9 cellular contexts compared by ENCODE assay signal in genomic region chr5:4868140-4868735, GRCh38.
A peak's percentile ranks its signal among the peaks of the same experiment; 100 is the strongest.
DNase-seq lines count a peak whose midpoint lies in the region; ATAC-seq and TF ChIP-seq lines count a peak whose summit lies in the region.
"Had no signal": no experiment of that assay in that cellular context is flagged by ENCODE, and none has a peak within 500 bp of the region (broad histone marks: within the 10 kb centered on the region; RNA-seq: fewer than 3 reads in every experiment).

No MANE protein-coding gene starts in this region.

- H3K36me3 Mint-ChIP-seq in neural crest cell (ENCODE audit: low read depth) = peaks cover 3% of the 10 kb centered on the region

- no peak for TF ChIP-seq POLR2A in uterus (IDR thresholded peaks at IDR 0.05)

- H3K4me1 ChIP-seq in uterus = no peaks in the 10 kb centered on the region

- H3K27ac Mint-ChIP-seq in neural crest cell (ENCODE audit: unreplicated experiment) = no peak overlapping the region
- H3K27ac Mint-ChIP-seq: activated B cell treated with CpG ODN at 0.5 μM for 24 hours had no signal

- no peaks in the 10 kb centered on the region for H3K27me3 ChIP-seq in uterus

- intact Hi-C loops in uterus (cut with DNase I; ENCODE audit: low total_unique reads) = no loop called here

- ATAC-seq in GM18868 (IDR thresholded peaks at IDR 0.05; ENCODE audit: unreplicated experiment) = peak; percentile 91
- ATAC-seq in GM21576 (IDR thresholded peaks at IDR 0.05; ENCODE audit: unreplicated experiment) = no peak

- H3K4me3 Mint-ChIP-seq in neural crest cell = no peak overlapping the region
- H3K4me3 Mint-ChIP-seq: activated B cell treated with CpG ODN at 0.5 μM for 24 hours had no signal

- no peaks in the 10 kb centered on the region for H3K36me3 ChIP-seq in uterus

- DNase-seq in Caki2 (ENCODE audit: low read depth) = peak; percentile 46
- peak; percentile 31 for DNase-seq in LHCN-M2 (ENCODE audit: low read depth)
- peak; percentile 59 for DNase-seq in SW480 (ENCODE audit: low spot score)
- DNase-seq in epithelial cell of esophagus (ENCODE audit: low read depth) = peak; percentile 29
- DNase-seq in neural crest cell (ENCODE audit: low read depth, low spot score) = peak; percentile 80
- peak in 1 of 2 donors; percentile 34 for DNase-seq in uterus
- DNase-seq: activated B cell treated with CpG ODN at 0.5 μM for 24 hours had no signal

- no peak overlapping the region for H3K27ac ChIP-seq in uterus

- TF ChIP-seq CTCF in epithelial cell of esophagus (IDR thresholded peaks at IDR 0.05; ENCODE audit: insufficient read depth, low read depth, low read length, missing control alignments) = peak; percentile 62
- peak; percentile 92 for TF ChIP-seq CTCF in neural crest cell (conservative IDR thresholded peaks at IDR 0.05)
- TF ChIP-seq CTCF in uterus (IDR thresholded peaks at IDR 0.05) = peak; percentile 26 to 45 (median 44)

- H3K27me3 Mint-ChIP-seq in neural crest cell (ENCODE audit: low read depth) = peaks cover 2% of the 10 kb centered on the region
- H3K27me3 Mint-ChIP-seq: activated B cell treated with CpG ODN at 0.5 μM for 24 hours had no signal

- H3K4me3 ChIP-seq in epithelial cell of esophagus (ENCODE audit: low read length) (no peak overlapping the region), uterus (no peak overlapping the region)

- peaks cover 5% of the 10 kb centered on the region for H3K4me1 Mint-ChIP-seq in neural crest cell
- H3K4me1 Mint-ChIP-seq: activated B cell treated with CpG ODN at 0.5 μM for 24 hours had no signal

- in situ Hi-C loops in Caki2 (cut with HindIII; ENCODE audit: low pct_unique_long_range_greater_than_20kb, low sequenced_read_pairs) = no loop called here

- H3K9me3 ChIP-seq in uterus = no peaks in the 10 kb centered on the region

- peaks cover 3% of the 10 kb centered on the region for H3K9me3 Mint-ChIP-seq in neural crest cell
- H3K9me3 Mint-ChIP-seq: activated B cell treated with CpG ODN at 0.5 μM for 24 hours had no signal
